Comparison of ENCODE assay signal across 17 cellular contexts in genomic region chr5:3155717-3156116, GRCh38.
DNase-seq lines count a peak whose midpoint lies in the region; ATAC-seq and TF ChIP-seq lines count a peak whose summit lies in the region.
"Had no signal": no experiment of that assay in that cellular context is flagged by ENCODE, and none has a peak within 500 bp of the region (broad histone marks: within the 10 kb centered on the region; RNA-seq: fewer than 3 reads in every experiment).

No MANE protein-coding gene starts in this region.

- no peak overlapping the region for H3K9ac ChIP-seq in IMR-90 (ENCODE audit: low read depth, low read length)
- H3K9ac ChIP-seq in neuronal stem cell (ENCODE audit: low read depth, low read length, poor library complexity) = no peak overlapping the region
- H3K9ac ChIP-seq: BLaER1 had no signal

- H3K4me3 ChIP-seq in IMR-90 (ENCODE audit: insufficient read depth, low read depth, low read length) (no peak overlapping the region), neuronal stem cell (ENCODE audit: low read length in 2 of 2) (no peak overlapping the region)
- H3K4me3 ChIP-seq: BLaER1, GM12878 had no signal

- dilution Hi-C loops in IMR-90 (cut with HindIII; ENCODE audit: low sequenced_read_pairs, unreplicated experiment) = no loop called here

- H3K36me3 ChIP-seq in IMR-90 (ENCODE audit: control insufficient read depth, insufficient read depth, low read length) (no peaks in the 10 kb centered on the region), neuronal stem cell (replicated peaks in 1 of 2; ENCODE audit: control insufficient read depth in 2 of 2, insufficient read depth in 2 of 2, low read length in 2 of 2) (no peaks in the 10 kb centered on the region)
- H3K36me3 ChIP-seq: BLaER1 had no signal

- no TSS peak for BruUV-seq in IMR-90 (replicated peaks; lab: Mats Ljungman, UMichigan)

- ATAC-seq in IMR-90 (ENCODE audit: low read depth) = no peak
- ATAC-seq: CD8-positive, alpha-beta T cell; GM12878 had no signal

- in situ Hi-C loops in IMR-90 (cut with MboI; ENCODE audit: low sequenced_read_pairs) = no loop called here

- no peak for TF ChIP-seq CTCF in IMR-90 (conservative IDR thresholded peaks at IDR 0.05; ENCODE audit: low read depth, low read length)
- TF ChIP-seq CTCF in VCaP (conservative IDR thresholded peaks at IDR 0.05) = no peak

- intact Hi-C loops in IMR-90 (cut with micrococcal nuclease) = no loop called here

- H3K27ac ChIP-seq in IMR-90 (ENCODE audit: insufficient read depth, low read length) (no peak overlapping the region), VCaP (peak overlapping the region; percentile 35; the same call in 1 of the 2 replicates), neuronal stem cell (replicated peaks; ENCODE audit: low read length) (no peak overlapping the region)
- H3K27ac ChIP-seq: BLaER1, C4-2B had no signal

- POLR2A ChIA-PET in IMR-90 (lab: Charles Lee; ENCODE audit: unreplicated experiment) = no interaction called here

- no peaks in the 10 kb centered on the region for H3K4me1 ChIP-seq in IMR-90 (ENCODE audit: control insufficient read depth, insufficient read depth, low read length)
- H3K4me1 ChIP-seq in neuronal stem cell (ENCODE audit: control insufficient read depth in 2 of 2, insufficient read depth in 1 of 2, low read depth in 1 of 2, low read length in 2 of 2) = no peaks in the 10 kb centered on the region

- H3K4me2 ChIP-seq in IMR-90 (ENCODE audit: low read depth, low read length) (no peak overlapping the region), neuronal stem cell (ENCODE audit: insufficient read depth, low read length, poor library complexity, severe bottlenecking) (no peak overlapping the region)
- H3K4me2 ChIP-seq: BLaER1 had no signal

- no peak for TF ChIP-seq POLR2A in IMR-90 (IDR thresholded peaks at IDR 0.05; ENCODE audit: low read depth, low read length)

- peak overlapping the region; percentile 60 for H2BK12ac ChIP-seq in neuronal stem cell (ENCODE audit: low read length)

- peak overlapping the region; percentile 21 for H2AFZ ChIP-seq in IMR-90 (replicated peaks; ENCODE audit: low read length, poor library complexity)
- no peak overlapping the region for H2AFZ ChIP-seq in neuronal stem cell (ENCODE audit: low read length)

- H3K56ac ChIP-seq in IMR-90 (ENCODE audit: extremely low read depth, insufficient read depth, low read length) = no peak overlapping the region

- H2AK5ac ChIP-seq in IMR-90 (ENCODE audit: low read depth, low read length) (no peak overlapping the region), neuronal stem cell (ENCODE audit: low read depth, low read length) (peak overlapping the region; percentile 60)

- no peak for TF ChIP-seq RAD21 in IMR-90 (IDR thresholded peaks at IDR 0.05; ENCODE audit: low read length)

- H4K91ac ChIP-seq in IMR-90 (ENCODE audit: insufficient read depth, low read depth, low read length) (no peak overlapping the region), neuronal stem cell (ENCODE audit: low read depth, low read length, poor library complexity) (no peak overlapping the region)

- no peak for DNase-seq in IMR-90
- DNase-seq in neuronal stem cell (ENCODE audit: low spot score) = no peak
- no peak for DNase-seq in GM19240 (ENCODE audit: insufficient read length, low spot score)
- DNase-seq in AG08395 (ENCODE audit: low spot score) = no peak
- no peak for DNase-seq in OCI-M1 (lab: John Stamatoyannopoulos, UW)
- DNase-seq: CD4-positive, CD25-positive, alpha-beta regulatory T cell; CD8-positive, alpha-beta T cell; DMS 273 treated with DMSO at 0.1 percent for 48 hours; DMS79; EL; GDM1; GOT3; HCEC 1CT had no signal

- no peak overlapping the region for H4K8ac ChIP-seq in IMR-90 (ENCODE audit: low read depth in 2 of 2, low read length in 2 of 2)
- H4K8ac ChIP-seq in neuronal stem cell (ENCODE audit: low read depth, low read length) = no peak overlapping the region

- H3K9me3 ChIP-seq in IMR-90 (ENCODE audit: control insufficient read depth, insufficient read depth, low read length) (peaks cover 29% of the 10 kb centered on the region), neuronal stem cell (replicated peaks in 1 of 2; ENCODE audit: control insufficient read depth in 2 of 2, insufficient read depth in 1 of 2, low read depth in 1 of 2, low read length in 2 of 2) (peaks cover 0 to 2% of the 10 kb centered on the region in 2 donors)

- no peak overlapping the region for H3K23ac ChIP-seq in IMR-90 (ENCODE audit: low read depth, low read length)
- peak overlapping the region; percentile 76 for H3K23ac ChIP-seq in neuronal stem cell (ENCODE audit: low read depth, low read length, poor library complexity)

- H3K79me1 ChIP-seq in IMR-90 (ENCODE audit: low read depth in 1 of 2, low read length in 2 of 2) = no peaks in the 10 kb centered on the region
- no peaks in the 10 kb centered on the region for H3K79me1 ChIP-seq in neuronal stem cell (ENCODE audit: low read depth, low read length)

- no peak overlapping the region for H3K18ac ChIP-seq in IMR-90 (ENCODE audit: low read depth, low read length)
- H3K18ac ChIP-seq in neuronal stem cell (ENCODE audit: low read length) = peak overlapping the region; percentile 29

- H3K14ac ChIP-seq in IMR-90 (replicated peaks; ENCODE audit: low read depth, low read length) (no peak overlapping the region), neuronal stem cell (ENCODE audit: low read length) (no peak overlapping the region)

- H4K20me1 ChIP-seq in IMR-90 (ENCODE audit: insufficient read depth, low read length) = no peaks in the 10 kb centered on the region
- H4K20me1 ChIP-seq: BLaER1 had no signal

- no peak overlapping the region for H3K4ac ChIP-seq in IMR-90 (ENCODE audit: low read depth, low read length)
- no peak overlapping the region for H3K4ac ChIP-seq in neuronal stem cell (ENCODE audit: low read length)

- H2BK120ac ChIP-seq in IMR-90 (ENCODE audit: low read depth, low read length) = no peak overlapping the region
- no peak overlapping the region for H2BK120ac ChIP-seq in neuronal stem cell (ENCODE audit: low read depth, low read length)

- H2BK5ac ChIP-seq in IMR-90 (ENCODE audit: low read depth, low read length, poor library complexity, severe bottlenecking) (no peak overlapping the region), neuronal stem cell (ENCODE audit: low read length) (no peak overlapping the region)

- H3K9me1 ChIP-seq in IMR-90 (ENCODE audit: insufficient read depth, low read length) = no peaks in the 10 kb centered on the region

- H2BK20ac ChIP-seq in IMR-90 (ENCODE audit: low read depth, low read length) = no peak overlapping the region

- H2AK9ac ChIP-seq in IMR-90 (replicated peaks; ENCODE audit: low read depth, low read length, poor library complexity) = no peak overlapping the region

- no peak overlapping the region for H2BK15ac ChIP-seq in IMR-90 (ENCODE audit: low read depth, low read length)
- peak overlapping the region; percentile 70 for H2BK15ac ChIP-seq in neuronal stem cell (ENCODE audit: low read length)

- no CpG with 5 or more reads among the region's 10 CpGs for WGBS in IMR-90 (ENCODE audit: extremely low coverage in 2 of 2, insufficient read length in 1 of 2), 2 experiments
- WGBS in neuronal stem cell (ENCODE audit: extremely low coverage in 2 of 2, insufficient read length in 2 of 2, insufficient replicate concordance in 1 of 2), 2 donors = no CpG with 5 or more reads among the region's 10 CpGs

- H3K27me3 ChIP-seq in IMR-90 (ENCODE audit: control insufficient read depth, insufficient read depth, low read length) (no peaks in the 10 kb centered on the region), neuronal stem cell (ENCODE audit: control insufficient read depth in 3 of 3, insufficient read depth in 3 of 3, low read depth in 1 of 3, low read length in 3 of 3) (no peaks in the 10 kb centered on the region)
- H3K27me3 ChIP-seq: BLaER1 had no signal

- H4K5ac ChIP-seq in IMR-90 (ENCODE audit: low read depth, low read length) = no peak overlapping the region

- CTCF ChIA-PET in IMR-90 (lab: Yijun Ruan, JAX) = no interaction called here

TF ChIP-seq in IMR-90, 13 proteins besides CTCF, POLR2A, EP300 and RAD21:
- no peak for TF ChIP-seq RCOR1 (IDR thresholded peaks at IDR 0.05; ENCODE audit: insufficient replicate concordance, low read length)
- TF ChIP-seq CEBPB (IDR thresholded peaks at IDR 0.05; ENCODE audit: low read depth, low read length) = no peak
- no peak for TF ChIP-seq RFX5 (IDR thresholded peaks at IDR 0.05; ENCODE audit: low read depth, low read length)
- TF ChIP-seq ELK1 (IDR thresholded peaks at IDR 0.05; ENCODE audit: borderline replicate concordance, low read depth, low read length) = no peak
- TF ChIP-seq NFE2L2 (IDR thresholded peaks at IDR 0.05; ENCODE audit: low read depth, low read length) = no peak
- no peak for TF ChIP-seq SMC3 (IDR thresholded peaks at IDR 0.05; ENCODE audit: low read depth, low read length)
- no peak for TF ChIP-seq USF2 (IDR thresholded peaks at IDR 0.05; ENCODE audit: low read depth, low read length)
- no peak for TF ChIP-seq MAFK (IDR thresholded peaks at IDR 0.05; ENCODE audit: low read depth, low read length)
- no peak for TF ChIP-seq CHD1 (IDR thresholded peaks at IDR 0.05; ENCODE audit: low read depth, low read length)
- TF ChIP-seq MXI1 (IDR thresholded peaks at IDR 0.05; ENCODE audit: borderline replicate concordance, low read depth, low read length) = no peak
- no peak for TF ChIP-seq MAZ (IDR thresholded peaks at IDR 0.05; ENCODE audit: borderline replicate concordance, low read depth, low read length)
- no peak for TF ChIP-seq FOS (IDR thresholded peaks at IDR 0.05; ENCODE audit: low read depth, low read length)
- TF ChIP-seq BHLHE40 (IDR thresholded peaks at IDR 0.05; ENCODE audit: low read depth, low read length) = no peak
TF ChIP-seq in IMR-90: peak in this region for 0.
